ENCODE assay signal across 8 cellular contexts in genomic region chr10:43839973-43840372, GRCh38.
"Had no signal": no experiment of that assay in that cellular context is flagged by ENCODE, and none has a peak within 500 bp of the region (broad histone marks: within the 10 kb centered on the region; RNA-seq: fewer than 3 reads in every experiment).

No MANE protein-coding gene starts in this region.

- H3K27ac ChIP-seq: HL-60 had no signal

- FAIRE-seq: H1, H54, K562 had no signal

- H3K4me3 ChIP-seq: GM23338, K562 had no signal

- H3K4me2 ChIP-seq: GM23338 had no signal

- ATAC-seq: GM23338, K562 had no signal

- H2AFZ ChIP-seq: GM23338 had no signal

- DNase-seq: H9, HCEC 1CT, IMR-90 had no signal
